20 cellular contexts compared by ENCODE assay signal in genomic region chr14:89123851-89124250, GRCh38.
DNase-seq lines count a peak whose midpoint lies in the region; ATAC-seq, FAIRE-seq and TF ChIP-seq lines count a peak whose summit lies in the region.
"Had no signal": no experiment of that assay in that cellular context is flagged by ENCODE, and none has a peak within 500 bp of the region (broad histone marks: within the 10 kb centered on the region; RNA-seq: fewer than 3 reads in every experiment).

No MANE protein-coding gene starts in this region.

- DNase-seq in NCI-H2029 treated with DMSO at 0.1 percent for 48 hours (lab: John Stamatoyannopoulos, UW), result peak; percentile 0
- DNase-seq in NCI-H2029 (lab: John Stamatoyannopoulos, UW), result no peak
- no peak for DNase-seq in GM12878 (ENCODE audit: low read depth, low spot score)
- no peak for DNase-seq in activated naive CD4-positive, alpha-beta T cell treated with anti-CD3 and anti-CD28 coated beads, Interleukin-2, amount 50 U/mL, for 16 hours
- no peak for DNase-seq in NK-92 (lab: John Stamatoyannopoulos, UW; ENCODE audit: unreplicated experiment)
- no peak for DNase-seq in NCI-H69 (lab: John Stamatoyannopoulos, UW)
- DNase-seq: Calu3; CD4-positive, alpha-beta memory T cell; GOT3; NCI-H1436; NCI-H1930; NCI-H2171; NCI-H446 treated with DMSO at 0.1 percent for 48 hours; OCI-M1; Right ventricle myocardium superior had no signal

- 0% methylated on average over 1 of the region's 1 CpG for WGBS in GM12878 (ENCODE audit: insufficient coverage, insufficient replicate concordance, low lambda C conversion rate, missing lambda C conversion rate)

- H2AFZ ChIP-seq in GM12878 (ENCODE audit: control insufficient read depth, low read depth, low read length), result no peak overlapping the region

- no peak overlapping the region for H3K4me2 ChIP-seq in GM12878 (ENCODE audit: control insufficient read depth, insufficient read depth)
- H3K4me2 ChIP-seq: KMS-11 had no signal

- H3K9me3 ChIP-seq in GM12878 (replicated peaks; ENCODE audit: control insufficient read depth, insufficient read depth, low read length), result no peaks in the 10 kb centered on the region; the same call in 2 of the 3 replicates

- no peaks in the 10 kb centered on the region; a peak in 1 of 4 replicates for H3K27me3 ChIP-seq in GM12878 (replicated peaks in 1 of 2; ENCODE audit: control insufficient read depth in 2 of 2, insufficient read depth in 2 of 2, low read length in 1 of 2)

- intact Hi-C loops in GM12878 (cut with micrococcal nuclease; ENCODE audit: unreplicated experiment), result no loop called here

- TF ChIP-seq POLR2A in GM12878 (IDR thresholded peaks at IDR 0.05; ENCODE audit: low read depth, low read length), result no peak
- TF ChIP-seq POLR2A in GM18505 (IDR thresholded peaks at IDR 0.05; ENCODE audit: borderline replicate concordance, extremely low read depth, insufficient read depth, insufficient read length), result no peak

- ATAC-seq in GM21576 (IDR thresholded peaks at IDR 0.05; ENCODE audit: unreplicated experiment) (peak; percentile 59), GM12878 (peak; percentile 60), GM18505 (IDR thresholded peaks at IDR 0.05; ENCODE audit: unreplicated experiment) (no peak)

- in situ Hi-C loops in GM12878 (cut with MboI), result no loop called here

- H3K4me3 ChIP-seq in GM12878, result no peak overlapping the region
- H3K4me3 ChIP-seq: SK-N-MC had no signal

- no peaks in the 10 kb centered on the region for H3K79me2 ChIP-seq in GM12878 (ENCODE audit: control insufficient read depth, insufficient read depth, low read length)

- TF ChIP-seq RAD21 in GM12878 (IDR thresholded peaks at IDR 0.05; ENCODE audit: insufficient read depth, low read depth, low read length), result no peak

- TF ChIP-seq CTCF in GM12878 (IDR thresholded peaks at IDR 0.05 in 2 of 3, conservative IDR thresholded peaks at IDR 0.05 in 1 of 3; ENCODE audit: control insufficient read depth in 2 of 3, extremely low read depth in 1 of 3, insufficient read depth in 1 of 3, low read depth in 3 of 3, low read length in 3 of 3), result no peak

- no peaks in the 10 kb centered on the region for H3K4me1 ChIP-seq in GM12878 (ENCODE audit: control insufficient read depth, insufficient read depth, low read length)

- no peak overlapping the region for H3K27ac ChIP-seq in GM12878 (ENCODE audit: control insufficient read depth, insufficient read depth)
- H3K27ac ChIP-seq: HL-60, KMS-11, SK-N-MC had no signal

- POLR2A ChIA-PET in GM12878 (lab: Charles Lee), result no interaction called here

- RAD21 ChIA-PET in GM12878 (lab: Charles Lee; ENCODE audit: unreplicated experiment), result no interaction called here

- no TSS peak for BruUV-seq in GM12878 (replicated peaks; lab: Mats Ljungman, UMichigan)

- CTCF ChIA-PET in GM12878 (lab: Yijun Ruan, JAX), result no interaction called here

- no peak for TF ChIP-seq EP300 in GM12878 (IDR thresholded peaks at IDR 0.05; ENCODE audit: borderline replicate concordance in 1 of 2, control insufficient read depth in 1 of 2, low read depth in 2 of 2, low read length in 2 of 2)

- SMC1A ChIA-PET in GM12878 (lab: Charles Lee; ENCODE audit: uncharacterized antibody, unreplicated experiment), result no interaction called here

- no peak overlapping the region for H3K9ac ChIP-seq in GM12878 (ENCODE audit: control insufficient read depth, insufficient read depth, low read length)
- H3K9ac ChIP-seq: KMS-11 had no signal

- no peaks in the 10 kb centered on the region for H3K36me3 ChIP-seq in GM12878 (ENCODE audit: control insufficient read depth in 2 of 2, insufficient read depth in 2 of 2, low read length in 1 of 2)

- FAIRE-seq in GM12878 (lab: Jason Lieb, UNC), result no peak

- H4K20me1 ChIP-seq in GM12878 (ENCODE audit: control insufficient read depth, insufficient read depth), result no peaks in the 10 kb centered on the region

TF ChIP-seq in GM12878, 131 proteins besides CTCF, POLR2A, EP300 and RAD21:
- peak; percentile 84 for TF ChIP-seq SPI1 (IDR thresholded peaks at IDR 0.05; ENCODE audit: borderline replicate concordance, insufficient read depth, low read depth, low read length)
- no peak for TF ChIP-seq IRF4 (IDR thresholded peaks at IDR 0.05; ENCODE audit: low read depth, low read length)
- TF ChIP-seq CBFB (IDR thresholded peaks at IDR 0.05; ENCODE audit: low read depth), result no peak
- no peak for TF ChIP-seq E2F4 (IDR thresholded peaks at IDR 0.05; ENCODE audit: low read depth, low read length)
